Comparison of ENCODE assay signal across 33 cellular contexts in the genomic region with DNA sequence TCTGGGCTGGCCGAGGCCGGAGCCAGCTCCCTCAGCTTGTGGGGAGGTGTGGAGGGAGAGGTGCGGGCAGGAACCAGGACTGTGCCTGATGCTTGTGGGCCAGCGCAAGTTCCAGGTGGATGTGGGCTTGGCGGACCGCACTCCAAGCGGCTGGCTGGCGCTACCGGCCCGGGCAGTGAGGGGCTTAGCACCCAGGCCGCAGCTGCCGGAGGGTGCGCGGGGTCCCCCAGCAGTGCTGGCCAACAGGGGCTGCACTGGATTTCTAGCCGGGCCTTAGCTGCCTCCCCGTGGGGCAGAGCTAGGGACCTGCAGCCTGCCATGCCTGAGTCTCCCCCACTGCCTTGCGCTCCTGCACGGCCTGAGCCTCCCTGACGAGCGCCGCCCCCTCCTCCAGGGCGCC.
DNase-seq lines count a peak whose midpoint lies in the region; ATAC-seq and TF ChIP-seq lines count a peak whose summit lies in the region.
"Had no signal": no experiment of that assay in that cellular context is flagged by ENCODE, and none has a peak within 500 bp of the region (broad histone marks: within the 10 kb centered on the region; RNA-seq: fewer than 3 reads in every experiment).

No MANE protein-coding gene starts in this region.

- POLR2A ChIA-PET in PC-9 (lab: Charles Lee; ENCODE audit: unreplicated experiment): no interaction called here

- H3K36me3 Mint-ChIP-seq in osteocyte (ENCODE audit: unreplicated experiment): no peaks in the 10 kb centered on the region
- peaks cover 12% of the 10 kb centered on the region for H3K36me3 Mint-ChIP-seq in GM23338 (ENCODE audit: low read depth)
- H3K36me3 Mint-ChIP-seq: CD14-positive monocyte; CD4-positive, alpha-beta memory T cell; CD4-positive, CD25-positive, alpha-beta regulatory T cell; CD8-positive, alpha-beta memory T cell; CD8-positive, alpha-beta T cell had no signal

- H3K27ac Mint-ChIP-seq in osteocyte (ENCODE audit: unreplicated experiment): no peak overlapping the region
- H3K27ac Mint-ChIP-seq in GM23338: no peak overlapping the region
- H3K27ac Mint-ChIP-seq: B cell; CD14-positive monocyte; CD4-positive, alpha-beta memory T cell; CD4-positive, alpha-beta T cell; CD8-positive, alpha-beta memory T cell; CD8-positive, alpha-beta T cell had no signal

- CTCF ChIA-PET in PC-9 (lab: Charles Lee): no interaction called here

- no peaks in the 10 kb centered on the region for H3K79me2 ChIP-seq in PC-9 (ENCODE audit: low read depth)
- H3K79me2 ChIP-seq in GM23338 (replicated peaks; ENCODE audit: insufficient read depth): no peaks in the 10 kb centered on the region
- no peaks in the 10 kb centered on the region for H3K79me2 ChIP-seq in trophoblast cell (ENCODE audit: control insufficient read depth, insufficient read depth, low read length, poor library complexity)

- H2BK120ac ChIP-seq in neuronal stem cell (ENCODE audit: low read depth, low read length): no peak overlapping the region
- H2BK120ac ChIP-seq in trophoblast cell (ENCODE audit: insufficient read depth, low read length, poor library complexity): no peak overlapping the region

- H3K4me1 Mint-ChIP-seq in osteocyte (ENCODE audit: unreplicated experiment) (no peaks in the 10 kb centered on the region), GM23338 (peaks cover 17% of the 10 kb centered on the region)
- H3K4me1 Mint-ChIP-seq: B cell; CD14-positive monocyte; CD4-positive, alpha-beta memory T cell; CD4-positive, CD25-positive, alpha-beta regulatory T cell; CD8-positive, alpha-beta memory T cell had no signal

- H2BK12ac ChIP-seq in neuronal stem cell (ENCODE audit: low read length) (no peak overlapping the region), trophoblast cell (ENCODE audit: low read length) (no peak overlapping the region)

- H3K4me3 ChIP-seq in neuronal stem cell (ENCODE audit: low read length in 2 of 2) (no peak overlapping the region), PC-9 (no peak overlapping the region), GM23338 (no peak overlapping the region), trophoblast cell (ENCODE audit: low read depth, low read length) (no peak overlapping the region)
- H3K4me3 ChIP-seq: A549; BLaER1; BLaER1 treated with 17β-estradiol and CSF1 and Interleukin-3, amounts not matched to agents 10 nM and 100 nM had no signal

- no peak overlapping the region for H4K8ac ChIP-seq in neuronal stem cell (ENCODE audit: low read depth, low read length)
- H4K8ac ChIP-seq in trophoblast cell (ENCODE audit: low read depth, low read length): no peak overlapping the region

- no peak for ATAC-seq in GM23338
- ATAC-seq: A549; CD8-positive, alpha-beta T cell had no signal

- H2BK5ac ChIP-seq in neuronal stem cell (ENCODE audit: low read length) (no peak overlapping the region), trophoblast cell (ENCODE audit: low read depth, low read length, poor library complexity) (no peak overlapping the region)

- no peak overlapping the region for H4K12ac ChIP-seq in trophoblast cell (ENCODE audit: low read depth, low read length)

- H3K4me2 ChIP-seq in neuronal stem cell (ENCODE audit: insufficient read depth, low read length, poor library complexity, severe bottlenecking) (no peak overlapping the region), PC-9 (no peak overlapping the region), GM23338 (no peak overlapping the region), trophoblast cell (ENCODE audit: low read length) (no peak overlapping the region)
- H3K4me2 ChIP-seq: A549; BLaER1; BLaER1 treated with 17β-estradiol and CSF1 and Interleukin-3, amounts not matched to agents 10 nM and 100 nM had no signal

- no peak overlapping the region for H3K18ac ChIP-seq in neuronal stem cell (ENCODE audit: low read length)
- H3K18ac ChIP-seq in trophoblast cell (ENCODE audit: low read length): no peak overlapping the region

- H3K27me3 Mint-ChIP-seq in osteocyte (ENCODE audit: unreplicated experiment) (peaks cover 16% of the 10 kb centered on the region), GM23338 (ENCODE audit: insufficient read depth, low read depth, poor library complexity) (peaks cover 3% of the 10 kb centered on the region)

- H4K20me1 ChIP-seq in PC-9 (ENCODE audit: insufficient read depth) (no peaks in the 10 kb centered on the region), GM23338 (replicated peaks; ENCODE audit: insufficient read depth) (no peaks in the 10 kb centered on the region)
- H4K20me1 ChIP-seq: BLaER1; BLaER1 treated with 17β-estradiol and CSF1 and Interleukin-3, amounts not matched to agents 10 nM and 100 nM had no signal

- TF ChIP-seq CTCF in osteocyte (IDR thresholded peaks at IDR 0.05) (no peak), PC-9 (conservative IDR thresholded peaks at IDR 0.05) (no peak), GM23338 (conservative IDR thresholded peaks at IDR 0.05; ENCODE audit: low read depth in 2 of 2) (no peak)

- H3K9me3 Mint-ChIP-seq in osteocyte (ENCODE audit: unreplicated experiment) (peaks cover 4% of the 10 kb centered on the region), GM23338 (peaks cover 18% of the 10 kb centered on the region)
- H3K9me3 Mint-ChIP-seq: CD4-positive, alpha-beta memory T cell; CD8-positive, alpha-beta T cell had no signal

- H3F3A ChIP-seq in PC-9 (ENCODE audit: insufficient read depth, low read depth) (no peaks in the 10 kb centered on the region), GM23338 (replicated peaks; ENCODE audit: low read depth) (no peaks in the 10 kb centered on the region; the same call in 1 of the 2 replicates)

- no peak overlapping the region for H2BK15ac ChIP-seq in neuronal stem cell (ENCODE audit: low read length)

- H3K14ac ChIP-seq in neuronal stem cell (ENCODE audit: low read length) (peak overlapping the region; percentile 21), trophoblast cell (ENCODE audit: low read length) (no peak overlapping the region)

- WGBS in neuronal stem cell (ENCODE audit: extremely low coverage in 2 of 2, insufficient read length in 2 of 2, insufficient replicate concordance in 1 of 2), 2 donors: no CpG with 5 or more reads among the region's 22 CpGs
- WGBS in trophoblast cell (ENCODE audit: extremely low coverage, insufficient coverage, insufficient read length): no CpG with 5 or more reads among the region's 22 CpGs

- H3K9me3 ChIP-seq in neuronal stem cell (replicated peaks in 1 of 2; ENCODE audit: control insufficient read depth in 2 of 2, insufficient read depth in 1 of 2, low read depth in 1 of 2, low read length in 2 of 2) (peaks cover 0 to 2% of the 10 kb centered on the region in 2 donors), PC-9 (ENCODE audit: insufficient read depth, low read depth) (no peaks in the 10 kb centered on the region), trophoblast cell (ENCODE audit: insufficient read depth, low read depth, low read length) (peaks cover 4% of the 10 kb centered on the region)
- H3K9me3 ChIP-seq: A549, BE2C, Caco-2 had no signal

- H4K91ac ChIP-seq in neuronal stem cell (ENCODE audit: low read depth, low read length, poor library complexity): no peak overlapping the region
- H4K91ac ChIP-seq in trophoblast cell (ENCODE audit: low read depth, low read length): no peak overlapping the region

- H3K27me3 ChIP-seq in neuronal stem cell (ENCODE audit: control insufficient read depth in 3 of 3, insufficient read depth in 3 of 3, low read depth in 1 of 3, low read length in 3 of 3) (no peaks in the 10 kb centered on the region), PC-9 (ENCODE audit: insufficient read depth, low read depth) (peaks cover 41% of the 10 kb centered on the region), GM23338 (ENCODE audit: insufficient read depth) (no peaks in the 10 kb centered on the region), trophoblast cell (ENCODE audit: insufficient read depth, low read length) (no peaks in the 10 kb centered on the region)
- H3K27me3 ChIP-seq: BLaER1; BLaER1 treated with 17β-estradiol and CSF1 and Interleukin-3, amounts not matched to agents 10 nM and 100 nM had no signal

- H3K23ac ChIP-seq in neuronal stem cell (ENCODE audit: low read depth, low read length, poor library complexity): no peak overlapping the region
- H3K23ac ChIP-seq in trophoblast cell (ENCODE audit: low read length): no peak overlapping the region

- peak overlapping the region; percentile 46 for H2AK5ac ChIP-seq in neuronal stem cell (ENCODE audit: low read depth, low read length)
- no peak overlapping the region for H2AK5ac ChIP-seq in trophoblast cell (ENCODE audit: low read length)

- H3K9me2 ChIP-seq in PC-9 (ENCODE audit: insufficient read depth) (no peaks in the 10 kb centered on the region), GM23338 (ENCODE audit: insufficient read depth) (peaks cover 2% of the 10 kb centered on the region; the same call in 1 of the 2 replicates)

- no TSS peak for BruUV-seq in PC-9 (replicated peaks; lab: Mats Ljungman, UMichigan)

- peaks cover 0 to 4% of the 10 kb centered on the region in 2 donors for H3K4me1 ChIP-seq in neuronal stem cell (ENCODE audit: control insufficient read depth in 2 of 2, insufficient read depth in 1 of 2, low read depth in 1 of 2, low read length in 2 of 2)
- H3K4me1 ChIP-seq in PC-9 (replicated peaks; ENCODE audit: insufficient read depth): no peaks in the 10 kb centered on the region
- H3K4me1 ChIP-seq in GM23338 (ENCODE audit: insufficient read depth): peaks cover 22% of the 10 kb centered on the region
- no peaks in the 10 kb centered on the region for H3K4me1 ChIP-seq in trophoblast cell (ENCODE audit: control insufficient read depth in 1 of 2, insufficient read depth in 2 of 2, low read length in 2 of 2)
- H3K4me1 ChIP-seq: A549; BE2C; BLaER1; BLaER1 treated with 17β-estradiol and CSF1 and Interleukin-3, amounts not matched to agents 10 nM and 100 nM had no signal

- H3K4me3 Mint-ChIP-seq in osteocyte (ENCODE audit: unreplicated experiment): no peak overlapping the region
- no peak overlapping the region for H3K4me3 Mint-ChIP-seq in GM23338
- H3K4me3 Mint-ChIP-seq: B cell; CD14-positive monocyte; CD4-positive, alpha-beta memory T cell; CD4-positive, alpha-beta T cell; CD4-positive, CD25-positive, alpha-beta regulatory T cell; CD8-positive, alpha-beta memory T cell; CD8-positive, alpha-beta T cell had no signal

- DNase-seq in mesenteric fat pad (ENCODE audit: low spot score): peak; percentile 65
- DNase-seq in neuronal stem cell (ENCODE audit: low spot score): no peak
- peak; percentile 83 for DNase-seq in osteocyte (ENCODE audit: extremely low spot score, unreplicated experiment)
- DNase-seq in PC-9: no peak
- DNase-seq in GM23338 (ENCODE audit: low spot score): no peak
- DNase-seq in trophoblast cell: no peak
- DNase-seq: 8988T; ACHN; AML-193; BE2C; C1 segment of cervical spinal cord; Caco-2; Calu3; CD4-positive, alpha-beta memory T cell; CD4-positive, alpha-beta T cell; CD4-positive, CD25-positive, alpha-beta regulatory T cell; CD8-positive, alpha-beta memory T cell; CD8-positive, alpha-beta T cell; COR-L47; DMS 273 treated with DMSO at 0.1 percent for 48 hours; DMS153; DMS53; DMS79; DMS79 treated with DMSO at 0.1 percent for 48 hours; DND-41; EL had no signal

- intact Hi-C loops in PC-9 (cut with micrococcal nuclease; ENCODE audit: unreplicated experiment): no loop called here

- H3K27ac ChIP-seq in neuronal stem cell (replicated peaks; ENCODE audit: low read length): no peak overlapping the region
- no peak overlapping the region for H3K27ac ChIP-seq in PC-9
- no peak overlapping the region for H3K27ac ChIP-seq in GM23338 (ENCODE audit: low read depth)
- H3K27ac ChIP-seq in trophoblast cell (ENCODE audit: low read depth, low read length): no peak overlapping the region
- H3K27ac ChIP-seq: 22Rv1; A549; BLaER1; BLaER1 treated with 17β-estradiol and CSF1 and Interleukin-3, amounts not matched to agents 10 nM and 100 nM; C4-2B had no signal

- H3K79me1 ChIP-seq in neuronal stem cell (ENCODE audit: low read depth, low read length) (no peaks in the 10 kb centered on the region), trophoblast cell (ENCODE audit: low read length) (no peaks in the 10 kb centered on the region)

- H2AFZ ChIP-seq in neuronal stem cell (ENCODE audit: low read length): no peak overlapping the region
- H2AFZ ChIP-seq in PC-9: no peak overlapping the region
- no peak overlapping the region for H2AFZ ChIP-seq in GM23338
- H2AFZ ChIP-seq in trophoblast cell (ENCODE audit: insufficient read depth, low read length, poor library complexity): no peak overlapping the region

- H3K9ac ChIP-seq in neuronal stem cell (ENCODE audit: low read depth, low read length, poor library complexity) (no peak overlapping the region), trophoblast cell (ENCODE audit: low read length) (no peak overlapping the region)
- H3K9ac ChIP-seq: BLaER1; BLaER1 treated with 17β-estradiol and CSF1 and Interleukin-3, amounts not matched to agents 10 nM and 100 nM had no signal

- no peak overlapping the region for H3K4ac ChIP-seq in neuronal stem cell (ENCODE audit: low read length)
- no peak overlapping the region for H3K4ac ChIP-seq in trophoblast cell (ENCODE audit: low read depth, low read length)

- H3K36me3 ChIP-seq in neuronal stem cell (replicated peaks in 1 of 2; ENCODE audit: control insufficient read depth in 2 of 2, insufficient read depth in 2 of 2, low read length in 2 of 2) (no peaks in the 10 kb centered on the region), PC-9 (ENCODE audit: low read depth) (no peaks in the 10 kb centered on the region), GM23338 (ENCODE audit: insufficient read depth) (no peaks in the 10 kb centered on the region), trophoblast cell (ENCODE audit: control insufficient read depth in 1 of 2, insufficient read depth in 2 of 2, low read length in 2 of 2) (no peaks in the 10 kb centered on the region)
- H3K36me3 ChIP-seq: BE2C; BLaER1; BLaER1 treated with 17β-estradiol and CSF1 and Interleukin-3, amounts not matched to agents 10 nM and 100 nM had no signal

Comparison
In these comparisons a context has a peak if more than half of its experiments do, and no peak if none do; other contexts are left out.
1. DNase-seq: peak in mesenteric fat pad (single experiment) and osteocyte (single experiment); none in neuronal stem cell (single experiment), PC-9 (0 of 2), GM23338 (single experiment) and trophoblast cell (0 of 2).